In the genomic region with DNA sequence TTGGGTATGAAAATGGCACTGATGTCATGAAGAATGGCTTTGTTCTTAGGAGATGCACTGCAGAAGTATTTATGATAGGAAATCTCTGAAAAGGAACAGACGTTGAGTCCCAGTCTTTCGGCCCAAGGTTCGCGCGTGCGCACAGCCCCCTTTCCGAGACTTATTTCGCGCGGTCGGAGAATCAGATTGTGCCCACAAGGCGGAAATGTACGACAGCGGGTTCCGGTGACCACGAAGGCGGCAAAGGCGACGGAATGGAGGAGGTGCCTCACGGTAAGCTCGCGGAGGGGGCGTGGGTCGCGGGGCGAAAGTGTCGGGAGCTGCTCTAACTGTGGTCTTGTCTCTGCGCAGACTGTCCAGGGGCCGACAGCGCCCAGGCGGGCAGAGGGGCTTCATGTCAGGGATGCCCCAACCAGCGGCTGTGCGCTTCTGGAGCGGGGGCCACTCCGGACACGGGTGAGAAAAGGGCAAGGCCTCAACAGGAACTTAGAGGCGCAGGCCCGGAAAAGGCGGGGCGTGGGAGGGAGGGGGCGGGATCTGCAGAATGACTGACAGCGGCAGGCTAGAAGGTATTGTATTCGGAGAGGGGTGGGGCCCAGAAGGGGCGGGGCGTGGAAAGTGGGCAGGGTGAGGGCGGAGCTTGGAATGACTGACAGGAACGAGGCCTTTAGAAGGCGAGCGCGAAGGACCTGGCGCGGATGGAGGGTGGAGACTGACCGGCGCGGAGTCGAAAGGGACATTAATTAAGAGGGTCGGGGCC, we compare ENCODE assay signal across 1 cellular context.
A peak's percentile ranks its signal among the peaks of the same experiment; 100 is the strongest.
TF ChIP-seq lines count a peak whose summit lies in the region.

A gene (plus strand): TSS at position 233 of the 760 bp plus-strand sequence. CDS start 22 bp downstream, at position 255.

TF ChIP-seq in HepG2, 621 proteins besides CTCF, POLR2A, EP300 and RAD21 (continued from another document and continues in another):
- TF ChIP-seq, protein P1, sequence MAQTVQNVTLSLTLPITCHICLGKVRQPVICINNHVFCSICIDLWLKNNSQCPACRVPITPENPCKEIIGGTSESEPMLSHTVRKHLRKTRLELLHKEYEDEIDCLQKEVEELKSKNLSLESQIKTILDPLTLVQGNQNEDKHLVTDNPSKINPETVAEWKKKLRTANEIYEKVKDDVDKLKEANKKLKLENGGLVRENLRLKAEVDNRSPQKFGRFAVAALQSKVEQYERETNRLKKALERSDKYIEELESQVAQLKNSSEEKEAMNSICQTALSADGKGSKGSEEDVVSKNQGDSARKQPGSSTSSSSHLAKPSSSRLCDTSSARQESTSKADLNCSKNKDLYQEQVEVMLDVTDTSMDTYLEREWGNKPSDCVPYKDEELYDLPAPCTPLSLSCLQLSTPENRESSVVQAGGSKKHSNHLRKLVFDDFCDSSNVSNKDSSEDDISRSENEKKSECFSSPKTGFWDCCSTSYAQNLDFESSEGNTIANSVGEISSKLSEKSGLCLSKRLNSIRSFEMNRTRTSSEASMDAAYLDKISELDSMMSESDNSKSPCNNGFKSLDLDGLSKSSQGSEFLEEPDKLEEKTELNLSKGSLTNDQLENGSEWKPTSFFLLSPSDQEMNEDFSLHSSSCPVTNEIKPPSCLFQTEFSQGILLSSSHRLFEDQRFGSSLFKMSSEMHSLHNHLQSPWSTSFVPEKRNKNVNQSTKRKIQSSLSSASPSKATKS (CRISPR knock-in tag; IDR thresholded peaks at IDR 0.05), result no peak
- TF ChIP-seq GATAD1 (CRISPR knock-in tag; IDR thresholded peaks at IDR 0.05) (peak; percentile 90), ZNF768 (CRISPR knock-in tag; IDR thresholded peaks at IDR 0.05) (peak; percentile 88), KLF16 (CRISPR knock-in tag; IDR thresholded peaks at IDR 0.05) (peak; percentile 61 to 92; a peak in 3 of 4 replicates), ZNF644 (CRISPR knock-in tag; IDR thresholded peaks at IDR 0.05; ENCODE audit: low read depth) (no peak; the same call in 1 of the 2 replicates), RARA (CRISPR knock-in tag; IDR thresholded peaks at IDR 0.05) (peak; percentile 67), ZNF121 (CRISPR knock-in tag; IDR thresholded peaks at IDR 0.05) (peak; percentile 39; the same call in 1 of the 2 replicates), REL (CRISPR knock-in tag; conservative IDR thresholded peaks at IDR 0.05) (peak; percentile 87), ZNF143 (CRISPR knock-in tag; IDR thresholded peaks at IDR 0.05) (peak; percentile 53; the same call in 1 of the 2 replicates), ZNF775 (CRISPR knock-in tag; IDR thresholded peaks at IDR 0.05; ENCODE audit: borderline replicate concordance) (0 out of 2 replicates have a peak, but pooled peaks have one; percentile 72), MAFK (conservative IDR thresholded peaks at IDR 0.05 in 1 of 2, IDR thresholded peaks at IDR 0.05 in 1 of 2; ENCODE audit: low read length in 2 of 2) (peak; percentile 65 to 71), PHB2 (IDR thresholded peaks at IDR 0.05; ENCODE audit: partially characterized antibody) (no peak), MED8 (CRISPR knock-in tag; IDR thresholded peaks at IDR 0.05; ENCODE audit: insufficient replicate concordance) (peak; percentile 92), GABPA (IDR thresholded peaks at IDR 0.05; ENCODE audit: low read depth, low read length) (peak; percentile 82), GABPA (CRISPR knock-in tag; IDR thresholded peaks at IDR 0.05; ENCODE audit: low read depth) (peak; percentile 96)
- TF ChIP-seq, protein P2, sequence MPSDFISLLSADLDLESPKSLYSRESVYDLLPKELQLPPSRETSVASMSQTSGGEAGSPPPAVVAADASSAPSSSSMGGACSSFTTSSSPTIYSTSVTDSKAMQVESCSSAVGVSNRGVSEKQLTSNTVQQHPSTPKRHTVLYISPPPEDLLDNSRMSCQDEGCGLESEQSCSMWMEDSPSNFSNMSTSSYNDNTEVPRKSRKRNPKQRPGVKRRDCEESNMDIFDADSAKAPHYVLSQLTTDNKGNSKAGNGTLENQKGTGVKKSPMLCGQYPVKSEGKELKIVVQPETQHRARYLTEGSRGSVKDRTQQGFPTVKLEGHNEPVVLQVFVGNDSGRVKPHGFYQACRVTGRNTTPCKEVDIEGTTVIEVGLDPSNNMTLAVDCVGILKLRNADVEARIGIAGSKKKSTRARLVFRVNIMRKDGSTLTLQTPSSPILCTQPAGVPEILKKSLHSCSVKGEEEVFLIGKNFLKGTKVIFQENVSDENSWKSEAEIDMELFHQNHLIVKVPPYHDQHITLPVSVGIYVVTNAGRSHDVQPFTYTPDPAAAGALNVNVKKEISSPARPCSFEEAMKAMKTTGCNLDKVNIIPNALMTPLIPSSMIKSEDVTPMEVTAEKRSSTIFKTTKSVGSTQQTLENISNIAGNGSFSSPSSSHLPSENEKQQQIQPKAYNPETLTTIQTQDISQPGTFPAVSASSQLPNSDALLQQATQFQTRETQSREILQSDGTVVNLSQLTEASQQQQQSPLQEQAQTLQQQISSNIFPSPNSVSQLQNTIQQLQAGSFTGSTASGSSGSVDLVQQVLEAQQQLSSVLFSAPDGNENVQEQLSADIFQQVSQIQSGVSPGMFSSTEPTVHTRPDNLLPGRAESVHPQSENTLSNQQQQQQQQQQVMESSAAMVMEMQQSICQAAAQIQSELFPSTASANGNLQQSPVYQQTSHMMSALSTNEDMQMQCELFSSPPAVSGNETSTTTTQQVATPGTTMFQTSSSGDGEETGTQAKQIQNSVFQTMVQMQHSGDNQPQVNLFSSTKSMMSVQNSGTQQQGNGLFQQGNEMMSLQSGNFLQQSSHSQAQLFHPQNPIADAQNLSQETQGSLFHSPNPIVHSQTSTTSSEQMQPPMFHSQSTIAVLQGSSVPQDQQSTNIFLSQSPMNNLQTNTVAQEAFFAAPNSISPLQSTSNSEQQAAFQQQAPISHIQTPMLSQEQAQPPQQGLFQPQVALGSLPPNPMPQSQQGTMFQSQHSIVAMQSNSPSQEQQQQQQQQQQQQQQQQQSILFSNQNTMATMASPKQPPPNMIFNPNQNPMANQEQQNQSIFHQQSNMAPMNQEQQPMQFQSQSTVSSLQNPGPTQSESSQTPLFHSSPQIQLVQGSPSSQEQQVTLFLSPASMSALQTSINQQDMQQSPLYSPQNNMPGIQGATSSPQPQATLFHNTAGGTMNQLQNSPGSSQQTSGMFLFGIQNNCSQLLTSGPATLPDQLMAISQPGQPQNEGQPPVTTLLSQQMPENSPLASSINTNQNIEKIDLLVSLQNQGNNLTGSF (CRISPR knock-in tag; IDR thresholded peaks at IDR 0.05), result peak; percentile 97
- TF ChIP-seq, protein P3, sequence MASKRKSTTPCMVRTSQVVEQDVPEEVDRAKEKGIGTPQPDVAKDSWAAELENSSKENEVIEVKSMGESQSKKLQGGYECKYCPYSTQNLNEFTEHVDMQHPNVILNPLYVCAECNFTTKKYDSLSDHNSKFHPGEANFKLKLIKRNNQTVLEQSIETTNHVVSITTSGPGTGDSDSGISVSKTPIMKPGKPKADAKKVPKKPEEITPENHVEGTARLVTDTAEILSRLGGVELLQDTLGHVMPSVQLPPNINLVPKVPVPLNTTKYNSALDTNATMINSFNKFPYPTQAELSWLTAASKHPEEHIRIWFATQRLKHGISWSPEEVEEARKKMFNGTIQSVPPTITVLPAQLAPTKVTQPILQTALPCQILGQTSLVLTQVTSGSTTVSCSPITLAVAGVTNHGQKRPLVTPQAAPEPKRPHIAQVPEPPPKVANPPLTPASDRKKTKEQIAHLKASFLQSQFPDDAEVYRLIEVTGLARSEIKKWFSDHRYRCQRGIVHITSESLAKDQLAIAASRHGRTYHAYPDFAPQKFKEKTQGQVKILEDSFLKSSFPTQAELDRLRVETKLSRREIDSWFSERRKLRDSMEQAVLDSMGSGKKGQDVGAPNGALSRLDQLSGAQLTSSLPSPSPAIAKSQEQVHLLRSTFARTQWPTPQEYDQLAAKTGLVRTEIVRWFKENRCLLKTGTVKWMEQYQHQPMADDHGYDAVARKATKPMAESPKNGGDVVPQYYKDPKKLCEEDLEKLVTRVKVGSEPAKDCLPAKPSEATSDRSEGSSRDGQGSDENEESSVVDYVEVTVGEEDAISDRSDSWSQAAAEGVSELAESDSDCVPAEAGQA (IDR thresholded peaks at IDR 0.05; ENCODE audit: low read depth), result peak; percentile 76
- TF ChIP-seq, protein P3 (CRISPR knock-in tag; IDR thresholded peaks at IDR 0.05; ENCODE audit: borderline replicate concordance), result peak; percentile 90
- TF ChIP-seq, protein P4, sequence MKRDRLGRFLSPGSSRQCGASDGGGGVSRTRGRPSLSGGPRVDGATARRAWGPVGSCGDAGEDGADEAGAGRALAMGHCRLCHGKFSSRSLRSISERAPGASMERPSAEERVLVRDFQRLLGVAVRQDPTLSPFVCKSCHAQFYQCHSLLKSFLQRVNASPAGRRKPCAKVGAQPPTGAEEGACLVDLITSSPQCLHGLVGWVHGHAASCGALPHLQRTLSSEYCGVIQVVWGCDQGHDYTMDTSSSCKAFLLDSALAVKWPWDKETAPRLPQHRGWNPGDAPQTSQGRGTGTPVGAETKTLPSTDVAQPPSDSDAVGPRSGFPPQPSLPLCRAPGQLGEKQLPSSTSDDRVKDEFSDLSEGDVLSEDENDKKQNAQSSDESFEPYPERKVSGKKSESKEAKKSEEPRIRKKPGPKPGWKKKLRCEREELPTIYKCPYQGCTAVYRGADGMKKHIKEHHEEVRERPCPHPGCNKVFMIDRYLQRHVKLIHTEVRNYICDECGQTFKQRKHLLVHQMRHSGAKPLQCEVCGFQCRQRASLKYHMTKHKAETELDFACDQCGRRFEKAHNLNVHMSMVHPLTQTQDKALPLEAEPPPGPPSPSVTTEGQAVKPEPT (CRISPR knock-in tag; IDR thresholded peaks at IDR 0.05; ENCODE audit: low read depth), result peak; percentile 98
- TF ChIP-seq, protein P5, sequence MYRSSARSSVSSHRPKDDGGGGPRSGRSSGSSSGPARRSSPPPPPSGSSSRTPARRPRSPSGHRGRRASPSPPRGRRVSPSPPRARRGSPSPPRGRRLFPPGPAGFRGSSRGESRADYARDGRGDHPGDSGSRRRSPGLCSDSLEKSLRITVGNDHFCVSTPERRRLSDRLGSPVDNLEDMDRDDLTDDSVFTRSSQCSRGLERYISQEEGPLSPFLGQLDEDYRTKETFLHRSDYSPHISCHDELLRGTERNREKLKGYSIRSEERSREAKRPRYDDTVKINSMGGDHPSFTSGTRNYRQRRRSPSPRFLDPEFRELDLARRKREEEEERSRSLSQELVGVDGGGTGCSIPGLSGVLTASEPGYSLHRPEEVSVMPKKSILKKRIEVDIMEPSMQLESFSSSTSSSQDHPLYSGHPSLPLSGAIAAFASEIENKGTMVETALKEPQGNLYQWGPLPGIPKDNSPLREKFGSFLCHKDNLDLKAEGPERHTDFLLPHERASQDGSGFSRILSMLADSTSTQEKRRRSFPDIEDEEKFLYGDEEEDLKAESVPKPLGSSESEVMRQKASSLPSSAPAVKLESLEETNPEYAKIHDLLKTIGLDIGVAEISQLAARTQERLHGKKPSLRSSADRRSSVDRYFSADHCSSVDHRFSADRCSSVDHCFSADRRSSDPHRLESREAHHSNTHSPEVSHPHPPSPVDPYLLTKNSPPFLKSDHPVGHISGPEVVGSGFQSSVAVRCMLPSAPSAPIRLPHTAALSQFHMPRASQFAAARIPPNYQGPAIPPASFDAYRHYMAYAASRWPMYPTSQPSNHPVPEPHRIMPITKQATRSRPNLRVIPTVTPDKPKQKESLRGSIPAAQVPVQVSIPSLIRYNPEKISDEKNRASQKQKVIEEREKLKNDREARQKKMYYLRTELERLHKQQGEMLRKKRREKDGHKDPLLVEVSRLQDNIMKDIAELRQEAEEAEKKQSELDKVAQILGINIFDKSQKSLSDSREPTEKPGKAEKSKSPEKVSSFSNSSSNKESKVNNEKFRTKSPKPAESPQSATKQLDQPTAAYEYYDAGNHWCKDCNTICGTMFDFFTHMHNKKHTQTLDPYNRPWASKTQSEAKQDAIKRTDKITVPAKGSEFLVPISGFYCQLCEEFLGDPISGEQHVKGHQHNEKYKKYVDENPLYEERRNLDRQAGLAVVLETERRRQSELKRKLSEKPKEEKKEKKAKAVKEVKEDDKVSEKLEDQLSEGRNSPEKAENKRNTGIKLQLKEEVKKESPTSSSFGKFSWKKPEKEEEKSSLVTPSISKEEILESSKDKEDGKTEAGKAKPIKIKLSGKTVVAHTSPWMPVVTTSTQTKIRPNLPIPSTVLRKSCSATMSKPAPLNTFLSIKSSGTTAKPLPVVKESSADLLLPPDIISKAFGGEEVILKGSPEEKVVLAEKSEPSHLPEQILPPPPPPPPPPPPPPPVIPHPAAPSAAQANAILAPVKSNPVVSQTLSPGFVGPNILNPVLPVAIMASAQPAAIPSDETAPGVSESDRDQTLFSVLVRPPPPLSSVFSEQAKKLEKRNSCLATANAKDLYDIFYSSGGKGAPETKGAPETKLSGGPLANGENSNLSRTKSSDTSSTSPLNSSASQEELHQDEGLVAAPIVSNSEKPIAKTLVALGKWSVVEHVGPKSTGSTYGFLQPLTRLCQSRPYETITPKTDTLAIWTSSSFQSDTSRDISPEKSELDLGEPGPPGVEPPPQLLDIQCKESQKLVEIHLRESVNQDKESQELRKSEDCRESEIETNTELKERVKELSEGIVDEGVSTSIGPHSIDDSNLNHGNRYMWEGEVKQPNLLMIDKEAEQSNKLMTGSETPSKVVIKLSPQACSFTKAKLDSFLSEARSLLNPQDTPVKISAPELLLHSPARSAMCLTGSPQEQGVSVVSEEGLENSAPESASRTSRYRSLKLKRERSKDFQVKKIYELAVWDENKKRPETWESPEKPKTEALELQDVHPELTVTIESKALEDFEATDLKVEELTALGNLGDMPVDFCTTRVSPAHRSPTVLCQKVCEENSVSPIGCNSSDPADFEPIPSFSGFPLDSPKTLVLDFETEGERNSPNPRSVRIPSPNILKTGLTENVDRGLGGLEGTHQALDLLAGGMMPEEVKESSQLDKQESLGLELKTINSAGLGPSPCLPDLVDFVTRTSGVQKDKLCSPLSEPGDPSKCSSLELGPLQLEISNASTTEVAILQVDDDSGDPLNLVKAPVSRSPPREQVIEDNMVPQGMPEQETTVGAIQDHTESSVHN (CRISPR knock-in tag; IDR thresholded peaks at IDR 0.05), result peak; percentile 99
- TF ChIP-seq, protein P6, sequence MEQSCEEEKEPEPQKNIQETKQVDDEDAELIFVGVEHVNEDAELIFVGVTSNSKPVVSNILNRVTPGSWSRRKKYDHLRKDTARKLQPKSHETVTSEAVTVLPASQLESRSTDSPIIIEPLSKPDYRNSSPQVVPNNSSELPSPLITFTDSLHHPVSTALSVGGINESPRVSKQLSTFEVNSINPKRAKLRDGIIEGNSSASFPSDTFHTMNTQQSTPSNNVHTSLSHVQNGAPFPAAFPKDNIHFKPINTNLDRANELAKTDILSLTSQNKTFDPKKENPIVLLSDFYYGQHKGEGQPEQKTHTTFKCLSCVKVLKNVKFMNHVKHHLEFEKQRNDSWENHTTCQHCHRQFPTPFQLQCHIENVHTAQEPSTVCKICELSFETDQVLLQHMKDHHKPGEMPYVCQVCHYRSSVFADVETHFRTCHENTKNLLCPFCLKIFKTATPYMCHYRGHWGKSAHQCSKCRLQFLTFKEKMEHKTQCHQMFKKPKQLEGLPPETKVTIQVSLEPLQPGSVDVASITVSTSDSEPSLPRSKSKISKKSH (CRISPR knock-in tag; IDR thresholded peaks at IDR 0.05; ENCODE audit: borderline replicate concordance), result peak; percentile 100
